Comparison of ENCODE assay signal across 6 cellular contexts in the genomic region with DNA sequence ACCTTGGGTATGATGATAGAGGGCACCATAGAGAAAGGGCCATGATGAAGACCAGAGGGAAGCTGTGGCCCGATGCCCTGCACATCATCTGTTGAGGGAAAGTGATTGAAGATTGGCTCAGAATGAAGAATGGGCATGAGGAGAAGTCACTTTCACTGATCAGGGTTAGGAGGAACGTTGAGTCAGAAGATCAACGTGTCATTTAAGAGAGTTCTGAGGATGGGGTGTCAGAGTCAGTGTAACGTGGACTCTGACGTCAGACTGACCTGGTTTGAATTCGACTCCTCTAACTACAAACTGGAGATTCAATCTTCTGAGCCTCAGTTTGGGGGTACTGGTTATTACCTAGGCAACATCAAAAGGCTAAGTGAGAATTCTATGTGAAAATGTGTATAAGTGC.
"Had no signal": no experiment of that assay in that cellular context is flagged by ENCODE, and none has a peak within 500 bp of the region (broad histone marks: within the 10 kb centered on the region; RNA-seq: fewer than 3 reads in every experiment).

No MANE protein-coding gene starts in this region.

- H3K27ac Mint-ChIP-seq: IgD-negative memory B cell had no signal

- H3K36me3 Mint-ChIP-seq: IgD-negative memory B cell had no signal

- FAIRE-seq: K562 had no signal

- DNase-seq: IMR-90, KBM-7, KG1 had no signal

- ATAC-seq: K562 had no signal

- H3K4me1 Mint-ChIP-seq: IgD-negative memory B cell had no signal

- H3K4me3 Mint-ChIP-seq: IgD-negative memory B cell had no signal

- H3K27ac ChIP-seq: HL-60 had no signal

- H3K4me3 ChIP-seq: K562 had no signal

- H3K27me3 Mint-ChIP-seq: IgD-negative memory B cell had no signal
